ENCODE assay signal across 16 cellular contexts in genomic region chr17:2690165-2691068, GRCh38. TPM values are rescaled to one million over a fixed set of nuclear protein-coding genes. Genes with fewer than 3 reads are reported as not detected.
DNase-seq lines count a peak whose midpoint lies in the region; ATAC-seq and TF ChIP-seq lines count a peak whose summit lies in the region.
"Had no signal": no experiment of that assay in that cellular context is flagged by ENCODE, and none has a peak within 500 bp of the region (broad histone marks: within the 10 kb centered on the region; RNA-seq: fewer than 3 reads in every experiment).

No MANE protein-coding gene starts in this region.

- ATAC-seq in natural killer cell (no peak), lung (ENCODE audit: insufficient read depth, low FRiP score) (no peak), GM18505 (IDR thresholded peaks at IDR 0.05; ENCODE audit: unreplicated experiment) (no peak), GM18909 (IDR thresholded peaks at IDR 0.05; ENCODE audit: poor library complexity, unreplicated experiment) (no peak)
- no peak for ATAC-seq in natural killer cell treated with Interleukin-12 subunit alpha and Interleukin-12 subunit beta and Interleukin-15 and Interleukin-18, amount 100 ng/mL, for 72 hours

- H3K4me1 ChIP-seq in lung (ENCODE audit: control insufficient read depth in 2 of 2, insufficient read depth in 2 of 2, low read length in 2 of 2) (peaks cover 0 to 5% of the 10 kb centered on the region in 2 donors), vagina (peaks cover 20% of the 10 kb centered on the region), Karpas-422 (ENCODE audit: low read length) (no peaks in the 10 kb centered on the region)
- H3K4me1 ChIP-seq: prostate gland had no signal

- no peak overlapping the region for H2AFZ ChIP-seq in Karpas-422 (ENCODE audit: low read length)

- H3K27ac Mint-ChIP-seq in natural killer cell, result no peak overlapping the region
- no peak overlapping the region for H3K27ac Mint-ChIP-seq in natural killer cell treated with Interleukin-12 subunit alpha and Interleukin-12 subunit beta and Interleukin-15 and Interleukin-18, amount 100 ng/mL, for 72 hours
- no peak overlapping the region for H3K27ac Mint-ChIP-seq in chondrocyte (ENCODE audit: unreplicated experiment)
- H3K27ac Mint-ChIP-seq: activated T-helper 1 cell treated with anti-CD3 and anti-CD28 coated beads, Interleukin-12 subunit alpha, Interleukin-12 subunit beta, Interleukin-2, Interleukin-4 antibody, amounts not matched to agents 30 ng/mL and 10 ng/mL and 1 ng/mL, durations not matched to agents 14 hours and 24 hours and 36 hours; T-cell had no signal

- TF ChIP-seq CTCF in natural killer cell (IDR thresholded peaks at IDR 0.05) (no peak), chondrocyte (IDR thresholded peaks at IDR 0.05) (no peak), lung (IDR thresholded peaks at IDR 0.05; ENCODE audit: control extremely low read depth, extremely low read depth) (no peak), vagina (IDR thresholded peaks at IDR 0.05) (no peak)

- H3K27me3 ChIP-seq in lung (ENCODE audit: control insufficient read depth, insufficient read depth) (no peaks in the 10 kb centered on the region), vagina (no peaks in the 10 kb centered on the region), Karpas-422 (ENCODE audit: low read length) (no peaks in the 10 kb centered on the region)
- H3K27me3 ChIP-seq: upper lobe of left lung had no signal

- H3K9me3 ChIP-seq in lung (ENCODE audit: control insufficient read depth in 2 of 2, insufficient read depth in 1 of 2, low read length in 1 of 2), result no peaks in the 10 kb centered on the region
- no peaks in the 10 kb centered on the region for H3K9me3 ChIP-seq in vagina
- no peaks in the 10 kb centered on the region for H3K9me3 ChIP-seq in Karpas-422 (ENCODE audit: low read length)
- H3K9me3 ChIP-seq: mucosa of descending colon, prostate gland, upper lobe of left lung had no signal

- intact Hi-C loops in natural killer cell (cut with micrococcal nuclease), result no loop called here
- intact Hi-C loops in vagina (cut with DNase I), result no loop called here

- peaks cover 4 to 24% of the 10 kb centered on the region in 2 donors for H3K4me1 Mint-ChIP-seq in natural killer cell
- peaks cover 6 to 18% of the 10 kb centered on the region in 2 donors for H3K4me1 Mint-ChIP-seq in natural killer cell treated with Interleukin-12 subunit alpha and Interleukin-12 subunit beta and Interleukin-15 and Interleukin-18, amount 100 ng/mL, for 72 hours (ENCODE audit: low read depth in 2 of 2)
- H3K4me1 Mint-ChIP-seq in chondrocyte (ENCODE audit: low read depth), result peaks cover 13% of the 10 kb centered on the region

- no peaks in the 10 kb centered on the region; the same call in 1 of the 2 replicates for H4K20me1 ChIP-seq in Karpas-422 (ENCODE audit: insufficient read depth, low read depth, low read length)

- H3K36me3 ChIP-seq in lung (ENCODE audit: control insufficient read depth in 2 of 2, insufficient read depth in 2 of 2, low read length in 2 of 2), result peaks cover 13 to 52% of the 10 kb centered on the region in 2 donors
- peaks cover 0 to 39% of the 10 kb centered on the region in 2 donors for H3K36me3 ChIP-seq in vagina
- H3K36me3 ChIP-seq in Karpas-422 (ENCODE audit: insufficient read depth, low read length), result no peaks in the 10 kb centered on the region; the same call in 1 of the 2 replicates

- H3K27ac ChIP-seq in lung (ENCODE audit: low read depth in 1 of 2, low read length in 1 of 2) (no peak overlapping the region), vagina (no peak overlapping the region), Karpas-422 (ENCODE audit: low read length) (no peak overlapping the region)
- H3K27ac ChIP-seq: prostate gland had no signal

- no peaks in the 10 kb centered on the region for H3K9me2 ChIP-seq in Karpas-422 (replicated peaks; ENCODE audit: insufficient read depth, low read length)

- no peak for TF ChIP-seq POLR2A in vagina (IDR thresholded peaks at IDR 0.05)
- no peak for TF ChIP-seq POLR2A in GM18505 (IDR thresholded peaks at IDR 0.05; ENCODE audit: borderline replicate concordance, extremely low read depth, insufficient read depth, insufficient read length)

- H3K79me2 ChIP-seq in Karpas-422 (ENCODE audit: low read length), result no peaks in the 10 kb centered on the region

- H3K4me3 Mint-ChIP-seq in natural killer cell (no peak overlapping the region), chondrocyte (ENCODE audit: unreplicated experiment) (no peak overlapping the region)
- H3K4me3 Mint-ChIP-seq in natural killer cell treated with Interleukin-12 subunit alpha and Interleukin-12 subunit beta and Interleukin-15 and Interleukin-18, amount 100 ng/mL, for 72 hours, result no peak overlapping the region
- H3K4me3 Mint-ChIP-seq: activated T-helper 1 cell treated with anti-CD3 and anti-CD28 coated beads, Interleukin-12 subunit alpha, Interleukin-12 subunit beta, Interleukin-2, Interleukin-4 antibody, amounts not matched to agents 30 ng/mL and 10 ng/mL and 1 ng/mL, durations not matched to agents 14 hours and 24 hours and 36 hours; T-cell had no signal

- H3K4me3 ChIP-seq in lung (no peak overlapping the region), vagina (no peak overlapping the region), Karpas-422 (ENCODE audit: low read length) (no peak overlapping the region)
- H3K4me3 ChIP-seq: mucosa of descending colon, prostate gland had no signal

- H3K9ac ChIP-seq in Karpas-422 (ENCODE audit: low read length), result no peak overlapping the region

- DNase-seq in natural killer cell (peak; percentile 12), chondrocyte (ENCODE audit: low spot score) (peak; percentile 87), lung (ENCODE audit: low spot score) (peak; percentile 26), vagina (ENCODE audit: extremely low spot score in 2 of 2) (peak; percentile 77 to 81), Karpas-422 (no peak)
- no peak for DNase-seq in natural killer cell treated with Interleukin-12 subunit alpha and Interleukin-12 subunit beta and Interleukin-15 and Interleukin-18, amount 100 ng/mL, for 72 hours (ENCODE audit: low spot score)
- DNase-seq: NCI-H524 had no signal

- H3K9me3 Mint-ChIP-seq in natural killer cell (no peaks in the 10 kb centered on the region), chondrocyte (ENCODE audit: low read depth) (no peaks in the 10 kb centered on the region)
- H3K9me3 Mint-ChIP-seq in natural killer cell treated with Interleukin-12 subunit alpha and Interleukin-12 subunit beta and Interleukin-15 and Interleukin-18, amount 100 ng/mL, for 72 hours, result no peaks in the 10 kb centered on the region
- H3K9me3 Mint-ChIP-seq: activated T-helper 1 cell treated with anti-CD3 and anti-CD28 coated beads, Interleukin-12 subunit alpha, Interleukin-12 subunit beta, Interleukin-2, Interleukin-4 antibody, amounts not matched to agents 30 ng/mL and 10 ng/mL and 1 ng/mL, durations not matched to agents 14 hours and 24 hours and 36 hours; T-cell had no signal

- H3K27me3 Mint-ChIP-seq in natural killer cell (ENCODE audit: low read depth in 2 of 2) (no peaks in the 10 kb centered on the region), chondrocyte (ENCODE audit: low read depth) (no peaks in the 10 kb centered on the region)
- no peaks in the 10 kb centered on the region for H3K27me3 Mint-ChIP-seq in natural killer cell treated with Interleukin-12 subunit alpha and Interleukin-12 subunit beta and Interleukin-15 and Interleukin-18, amount 100 ng/mL, for 72 hours
- H3K27me3 Mint-ChIP-seq: T-cell had no signal

- H3K4me2 ChIP-seq in Karpas-422 (ENCODE audit: low read depth, low read length, poor library complexity, severe bottlenecking), result no peak overlapping the region

- 80 to 84% methylated on average over 53 to 55 of the region's 55 CpGs for WGBS in lung, 2 donors

- no peaks in the 10 kb centered on the region for H3K36me3 Mint-ChIP-seq in natural killer cell
- no peaks in the 10 kb centered on the region for H3K36me3 Mint-ChIP-seq in natural killer cell treated with Interleukin-12 subunit alpha and Interleukin-12 subunit beta and Interleukin-15 and Interleukin-18, amount 100 ng/mL, for 72 hours
- peaks cover 1% of the 10 kb centered on the region for H3K36me3 Mint-ChIP-seq in chondrocyte (ENCODE audit: low read depth)
- H3K36me3 Mint-ChIP-seq: T-cell had no signal

RNA-seq across cellular contexts. Expression of gene CLUH, which starts 21.1 kb away (rescaled TPM):
- total RNA-seq in natural killer cell (10 to 100 TPM; 34.6 to 43.5 (median 42.1) TPM), chondrocyte (30.8 to 36.6 TPM (median 36.0 TPM) in 3 replicates), lung (10 to 100 TPM; 29.7 to 80.5 TPM), vagina (52.3 TPM)
- 100 to 1,000 TPM in 1 of 2 donors, 10 to 100 TPM in 1; 65.7 to 195 TPM for total RNA-seq in natural killer cell treated with Interleukin-12 subunit alpha and Interleukin-12 subunit beta and Interleukin-15 and Interleukin-18, amount 100 ng/mL, for 72 hours
- polyA plus RNA-seq in lung, result 10 to 100 TPM; 42.0 to 42.2 TPM
- total RNA-seq in Karpas-422 (2014; rRNA removed; shearing (Covaris generic); ENCODE audit: low replicate concordance), result 39.1 and 67.3 TPM in 2 replicates

RNA-seq across cellular contexts. Expression of gene CCDC92B, which starts 59.0 kb away (rescaled TPM):
- not detected for total RNA-seq in natural killer cell
- total RNA-seq in natural killer cell treated with Interleukin-12 subunit alpha and Interleukin-12 subunit beta and Interleukin-15 and Interleukin-18, amount 100 ng/mL, for 72 hours, result not detected
- 0.07 TPM in 1 of 3 replicates, not detected in the others for total RNA-seq in chondrocyte
- under 1 TPM; 0.06 to 0.89 TPM for total RNA-seq in lung
- polyA plus RNA-seq in lung, result under 1 TPM; 0.03 to 0.10 TPM
- 0.25 TPM for total RNA-seq in vagina
- not detected in 2 replicates for total RNA-seq in Karpas-422 (2014; rRNA removed; shearing (Covaris generic); ENCODE audit: low replicate concordance)
- total RNA-seq: dermis microvascular lymphatic vessel endothelial cell had no signal
- polyA plus RNA-seq: aorta had no signal

Comparison
In these comparisons a context has a peak if more than half of its experiments do, and no peak if none do; other contexts are left out.
1. DNase-seq: peak in natural killer cell (single experiment), chondrocyte (single experiment), lung (single experiment) and vagina (2 of 2); none in natural killer cell treated with Interleukin-12 subunit alpha and Interleukin-12 subunit beta and Interleukin-15 and Interleukin-18, amount 100 ng/mL, for 72 hours (single experiment) and Karpas-422 (single experiment).